In genomic region chr1:244730153-244730933, GRCh38 we compare ENCODE assay signal across 8 cellular contexts.
DNase-seq lines count a peak whose midpoint lies in the region; ATAC-seq and TF ChIP-seq lines count a peak whose summit lies in the region.

No MANE protein-coding gene starts in this region.

- H3K56ac ChIP-seq in mesendoderm (ENCODE audit: low read length) = peak overlapping the region; percentile 90

- no CpG with 5 or more reads among the region's 94 CpGs for WGBS in mesendoderm (ENCODE audit: extremely low coverage, insufficient coverage, low lambda C conversion rate)
- 0 to 1% (median 0%) methylated on average over 27 to 94 of the region's 94 CpGs for WGBS in stomach, 5 donors

- H3K18ac ChIP-seq in mesendoderm (ENCODE audit: low read length) = peak overlapping the region; percentile 70

- H3K79me1 ChIP-seq in mesendoderm (ENCODE audit: low read length) = no peaks in the 10 kb centered on the region

- no peak for TF ChIP-seq POLR2A in stomach (IDR thresholded peaks at IDR 0.05)

- H2AK5ac ChIP-seq in mesendoderm (ENCODE audit: low read length) = no peak overlapping the region

- ATAC-seq in HG03354 (IDR thresholded peaks at IDR 0.05; ENCODE audit: poor library complexity, severe bottlenecking, unreplicated experiment) = peak; percentile 29
- no peak for ATAC-seq in GM18868 (IDR thresholded peaks at IDR 0.05; ENCODE audit: unreplicated experiment)

- peaks cover 2% of the 10 kb centered on the region for H3K4me1 ChIP-seq in mesendoderm (ENCODE audit: control insufficient read depth, low read depth, low read length)
- H3K4me1 ChIP-seq in stomach = peaks cover 0 to 18% (median 11%) of the 10 kb centered on the region in 4 donors

- no peak overlapping the region for H4K8ac ChIP-seq in mesendoderm (ENCODE audit: low read depth, low read length)

- intact Hi-C loops in stomach (cut with DNase I; ENCODE audit: low total_unique reads) = no loop called here

- H3K23ac ChIP-seq in mesendoderm (ENCODE audit: low read length) = no peak overlapping the region

- TF ChIP-seq EP300 in stomach (IDR thresholded peaks at IDR 0.05) = no peak

- H3K36me3 ChIP-seq in mesendoderm (ENCODE audit: control insufficient read depth, insufficient read depth, low read length) (no peaks in the 10 kb centered on the region), stomach (no peaks in the 10 kb centered on the region)

- TF ChIP-seq CTCF in epithelial cell of esophagus (IDR thresholded peaks at IDR 0.05; ENCODE audit: insufficient read depth, low read depth, low read length, missing control alignments) (no peak), stomach (IDR thresholded peaks at IDR 0.05) (no peak)

- H4K5ac ChIP-seq in mesendoderm (ENCODE audit: low read length) = no peak overlapping the region

- peaks cover 0 to 6% (median 0%) of the 10 kb centered on the region in 4 donors for H3K9me3 ChIP-seq in stomach

- H3K27me3 ChIP-seq in mesendoderm (ENCODE audit: insufficient read depth, low read length, poor library complexity) = no peaks in the 10 kb centered on the region
- H3K27me3 ChIP-seq in stomach = peaks cover 0 to 8% (median 0%) of the 10 kb centered on the region in 3 donors

- no peak overlapping the region for H2BK5ac ChIP-seq in mesendoderm (ENCODE audit: low read length)

- H2BK120ac ChIP-seq in mesendoderm (ENCODE audit: low read depth, low read length) = no peak overlapping the region

- no peak overlapping the region for H2BK15ac ChIP-seq in mesendoderm (replicated peaks; ENCODE audit: low read depth)

- peak; percentile 39 for DNase-seq in COR-L47 (lab: John Stamatoyannopoulos, UW)
- DNase-seq in activated CD4-positive, CD25-positive, alpha-beta regulatory T cell treated with anti-CD3 and anti-CD28 coated beads, Interleukin-2, amount 50 U/mL, for 72 hours = peak; percentile 36
- peak; percentile 37 for DNase-seq in epithelial cell of esophagus (ENCODE audit: low read depth)
- DNase-seq in mesendoderm = peak; percentile 40
- peak; percentile 64 for DNase-seq in stomach
- no peak for DNase-seq in SKM-1 treated with dmso at 0.1 percent for 144 hours (lab: John Stamatoyannopoulos, UW; ENCODE audit: unreplicated experiment)

- no peaks in the 10 kb centered on the region for H3K79me2 ChIP-seq in mesendoderm (ENCODE audit: control insufficient read depth, insufficient read depth, low read length)

- H3K27ac ChIP-seq in mesendoderm (ENCODE audit: low read depth, low read length) = no peak overlapping the region
- peak overlapping the region in 4 of 5 donors; percentile 65 to 81 (median 74) for H3K27ac ChIP-seq in stomach

- H3K9ac ChIP-seq in mesendoderm (ENCODE audit: low read length) = peak overlapping the region; percentile 74

- H3K4ac ChIP-seq in mesendoderm (ENCODE audit: low read depth, low read length) = peak overlapping the region; percentile 46

- H3K4me3 ChIP-seq in epithelial cell of esophagus (ENCODE audit: low read length) (peak overlapping the region; percentile 48), mesendoderm (ENCODE audit: low read length) (peak overlapping the region; percentile 26), stomach (peak overlapping the region; percentile 61 to 76 (median 64))

- H3K4me2 ChIP-seq in mesendoderm (ENCODE audit: low read length) = peak overlapping the region; percentile 65
